Comparison of ENCODE assay signal across 8 cellular contexts in the genomic region with DNA sequence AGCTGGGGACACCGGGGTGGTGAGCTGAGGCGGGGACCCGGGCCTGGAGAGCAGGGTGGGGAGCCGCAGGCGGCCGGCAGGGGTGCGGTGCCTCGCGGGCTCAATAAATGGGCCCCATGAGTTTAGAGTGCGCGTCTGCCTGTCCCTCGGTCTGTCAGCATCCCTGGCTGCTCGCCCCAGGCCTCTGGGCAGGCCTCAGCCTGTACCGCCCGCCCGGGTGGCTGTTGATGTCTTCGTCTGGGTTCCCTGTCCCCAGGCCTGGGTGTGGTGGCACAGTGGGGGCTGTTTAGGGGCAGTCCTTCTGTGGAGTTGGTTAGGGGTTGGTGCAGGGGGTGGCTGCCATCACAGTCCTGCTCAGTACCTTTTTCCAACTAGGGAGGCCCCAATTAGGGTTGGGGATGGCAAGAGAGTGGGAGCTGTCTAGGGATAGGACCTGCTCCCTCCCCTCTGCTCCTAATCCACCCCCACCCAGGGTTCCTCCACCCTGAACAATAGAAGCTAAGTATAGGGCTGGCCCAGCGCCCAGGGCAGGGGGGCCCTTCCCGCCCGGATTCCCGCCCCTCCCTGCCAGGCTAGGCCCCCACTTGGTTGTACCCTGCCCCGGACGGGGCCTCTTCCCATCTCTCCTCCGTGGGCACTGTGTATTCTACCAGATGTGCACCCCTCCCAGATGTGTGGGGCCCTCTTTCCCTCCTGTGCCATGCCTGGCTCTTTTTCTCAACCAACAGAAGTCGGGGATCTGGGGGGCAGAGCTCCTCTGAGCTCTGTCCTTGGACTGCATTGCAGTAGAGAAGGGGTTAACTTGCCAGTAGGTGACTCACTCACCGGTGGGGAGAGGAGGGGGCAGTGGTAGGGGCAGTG. TPM values are rescaled to one million over a fixed set of nuclear protein-coding genes. Genes with fewer than 3 reads are reported as not detected.
A peak's percentile ranks its signal among the peaks of the same experiment; 100 is the strongest.
DNase-seq lines count a peak whose midpoint lies in the region; ATAC-seq and TF ChIP-seq lines count a peak whose summit lies in the region.

No MANE protein-coding gene starts in this region.

- H3K27me3 Mint-ChIP-seq in activated B cell treated with CpG ODN at 0.5 μM for 24 hours (no peaks in the 10 kb centered on the region), nephron (ENCODE audit: low read depth) (peaks cover 4% of the 10 kb centered on the region)

- H3K27ac Mint-ChIP-seq in activated B cell treated with CpG ODN at 0.5 μM for 24 hours (peak overlapping the region; percentile 74), nephron (peak overlapping the region in 1 of 3 experiments; percentile 95)

- H3K4me3 Mint-ChIP-seq in activated B cell treated with CpG ODN at 0.5 μM for 24 hours, result peak overlapping the region; percentile 75
- peak overlapping the region; percentile 85 to 92 (median 86) for H3K4me3 Mint-ChIP-seq in nephron

- intact Hi-C loops in activated B cell treated with CpG ODN at 0.5 μM for 24 hours (cut with micrococcal nuclease), result loop anchor here (5.0 kb wide), 1 partner anchor 79 kb away; no protein-coding TSS in a partner anchor

- H3K4me3 ChIP-seq in fibroblast of mammary gland (ENCODE audit: control insufficient read depth, low read depth, low read length), result peak overlapping the region; percentile 75

- POLR2A ChIA-PET in activated B cell treated with CpG ODN at 0.5 μM for 24 hours (lab: Charles Lee), result interaction anchor here (0.6 to 5.2 kb wide), 7 partner anchors 11 to 168 kb away, joined by 3 to 68 read pairs (median 8); a partner anchor contains a TSS

- DNase-seq in DMS79 treated with DMSO at 0.1 percent for 48 hours (lab: John Stamatoyannopoulos, UW), result peak; percentile 21
- DNase-seq in LHCN-M2 (ENCODE audit: low read depth), result peak; percentile 36
- DNase-seq in activated B cell treated with CpG ODN at 0.5 μM for 24 hours, result peak; percentile 34
- peak; percentile 38 for DNase-seq in fibroblast of mammary gland (ENCODE audit: low read depth)
- no peak for DNase-seq in foreskin melanocyte
- DNase-seq in GM19240 (ENCODE audit: insufficient read length, low spot score), result no peak

- H3K36me3 Mint-ChIP-seq in activated B cell treated with CpG ODN at 0.5 μM for 24 hours (ENCODE audit: low read depth) (peaks cover 7% of the 10 kb centered on the region), nephron (ENCODE audit: low read depth) (no peaks in the 10 kb centered on the region)

- H3K4me1 Mint-ChIP-seq in activated B cell treated with CpG ODN at 0.5 μM for 24 hours (peaks cover 56% of the 10 kb centered on the region), nephron (peaks cover 42% of the 10 kb centered on the region)

- H3K9me3 Mint-ChIP-seq in activated B cell treated with CpG ODN at 0.5 μM for 24 hours, result no peaks in the 10 kb centered on the region
- H3K9me3 Mint-ChIP-seq in nephron, result no peaks in the 10 kb centered on the region

- CTCF ChIA-PET in activated B cell treated with CpG ODN at 0.5 μM for 24 hours (lab: Charles Lee), result interaction anchor here (0.9 to 2.2 kb wide), 3 partner anchors 11 to 149 kb away, joined by 3 to 22 read pairs (median 6); a partner anchor contains a TSS

- ATAC-seq in activated B cell treated with CpG ODN at 0.5 μM for 24 hours (ENCODE audit: low read depth) (no peak), GM19023 (IDR thresholded peaks at IDR 0.05; ENCODE audit: unreplicated experiment) (no peak)

- TF ChIP-seq CTCF in activated B cell treated with CpG ODN at 0.5 μM for 24 hours (IDR thresholded peaks at IDR 0.05) (no peak), fibroblast of mammary gland (conservative IDR thresholded peaks at IDR 0.05; ENCODE audit: control insufficient read depth, insufficient read depth, low read depth, low read length) (no peak), nephron (IDR thresholded peaks at IDR 0.05; ENCODE audit: unreplicated experiment in 3 of 3) (no peak)

RNA-seq across cellular contexts. Expression of a gene that starts 12.4 kb away (rescaled TPM):
- total RNA-seq in LHCN-M2 (2014; rRNA removed) (28.6 and 30.5 TPM in 2 replicates), activated B cell treated with CpG ODN at 0.5 μM for 24 hours (85.4 and 96.5 TPM in 2 replicates)
- 34.6 TPM for polyA plus RNA-seq in LHCN-M2 (2012)

RNA-seq across cellular contexts. Expression of a gene that starts 20.5 kb away (rescaled TPM):
- total RNA-seq in LHCN-M2 (2014; rRNA removed) (2.2 and 2.3 TPM in 2 replicates), activated B cell treated with CpG ODN at 0.5 μM for 24 hours (0.20 and 0.33 TPM in 2 replicates)
- 1.8 TPM for polyA plus RNA-seq in LHCN-M2 (2012)

RNA-seq across cellular contexts. Expression of a gene that starts 21.0 kb away (rescaled TPM):
- total RNA-seq in LHCN-M2 (2014; rRNA removed) (85.3 and 99.0 TPM in 2 replicates), activated B cell treated with CpG ODN at 0.5 μM for 24 hours (22.7 and 25.9 TPM in 2 replicates)
- 74.2 TPM for polyA plus RNA-seq in LHCN-M2 (2012)

RNA-seq across cellular contexts. Expression of a gene that starts 26.5 kb away (rescaled TPM):
- 49.1 and 56.2 TPM in 2 replicates for total RNA-seq in LHCN-M2 (2014; rRNA removed)
- 46.3 TPM for polyA plus RNA-seq in LHCN-M2 (2012)
- total RNA-seq in activated B cell treated with CpG ODN at 0.5 μM for 24 hours, result 47.9 and 48.1 TPM in 2 replicates

RNA-seq across cellular contexts. Expression of a gene that starts 31.7 kb away (rescaled TPM):
- 1.7 TPM in 1 of 2 replicates, not detected in the other for total RNA-seq in LHCN-M2 (2014; rRNA removed)
- polyA plus RNA-seq in LHCN-M2 (2012), result 0.27 TPM
- total RNA-seq in activated B cell treated with CpG ODN at 0.5 μM for 24 hours, result not detected in 2 replicates

Comparison
In these comparisons a context has a peak if more than half of its experiments do, and no peak if none do; other contexts are left out.
1. DNase-seq: peak in DMS79 treated with DMSO at 0.1 percent for 48 hours (single experiment), LHCN-M2 (single experiment), activated B cell treated with CpG ODN at 0.5 μM for 24 hours (single experiment) and fibroblast of mammary gland (single experiment); none in foreskin melanocyte (single experiment) and GM19240 (single experiment).